ENCODE assay signal across 14 cellular contexts in genomic region chr11:35177370-35177769, GRCh38. TPM values are rescaled to one million over a fixed set of nuclear protein-coding genes. Genes with fewer than 3 reads are reported as not detected.
DNase-seq lines count a peak whose midpoint lies in the region; ATAC-seq and TF ChIP-seq lines count a peak whose summit lies in the region.
"Had no signal": no experiment of that assay in that cellular context is flagged by ENCODE, and none has a peak within 500 bp of the region (broad histone marks: within the 10 kb centered on the region; RNA-seq: fewer than 3 reads in every experiment).

No MANE protein-coding gene starts in this region.

- DNase-seq in CD8-positive, alpha-beta memory T cell, result peak in 3 of 5 donors; percentile 60 to 82 (median 70)
- DNase-seq in Jurkat, Clone E6-1 (ENCODE audit: low read depth, low spot score), result peak; percentile 89
- DNase-seq in natural killer cell treated with Interleukin-12 subunit alpha and Interleukin-12 subunit beta and Interleukin-15 and Interleukin-18, amount 100 ng/mL, for 72 hours (ENCODE audit: low spot score), result no peak
- DNase-seq in A172 (ENCODE audit: low spot score), result no peak
- DNase-seq in vagina (ENCODE audit: extremely low spot score in 2 of 2), result no peak
- DNase-seq: left ventricle myocardium inferior, MG63, NCI-H748 treated with DMSO at 0.1 percent for 48 hours had no signal

- intact Hi-C loops in vagina (cut with DNase I), result no loop called here

- H3K36me3 ChIP-seq in CD8-positive, alpha-beta memory T cell (ENCODE audit: insufficient read depth, low read length), result peaks cover 40% of the 10 kb centered on the region
- peaks cover 0 to 25% of the 10 kb centered on the region in 2 donors for H3K36me3 ChIP-seq in vagina

- H3K27ac Mint-ChIP-seq in CD8-positive, alpha-beta memory T cell, result peak overlapping the region; percentile 80 to 100 (median 94)
- H3K27ac Mint-ChIP-seq in activated T-helper 17 cell treated with anti-CD3 and anti-CD28 coated beads, Interleukin-2, amount 50 U/mL, for 72 hours, result peak overlapping the region; percentile 41
- peak overlapping the region; percentile 32 to 41 for H3K27ac Mint-ChIP-seq in natural killer cell treated with Interleukin-12 subunit alpha and Interleukin-12 subunit beta and Interleukin-15 and Interleukin-18, amount 100 ng/mL, for 72 hours
- H3K27ac Mint-ChIP-seq: dendritic cell treated with granulocyte-macrophage colony-stimulating factor and Interleukin-4, amounts not matched to agents 40 ng/mL and 50 ng/mL, for 4 days had no signal

- POLR2A ChIA-PET in CD8-positive, alpha-beta memory T cell (lab: Charles Lee), result interaction anchor here (0.7 to 4.6 kb wide), 6 partner anchors 11 to 183 kb away, joined by 3 to 43 read pairs (median 8); partner anchors contain the start of gene CD44

- H3K36me3 Mint-ChIP-seq in CD8-positive, alpha-beta memory T cell, result peaks cover 32 to 82% (median 44%) of the 10 kb centered on the region in 3 donors
- peaks cover 98% of the 10 kb centered on the region for H3K36me3 Mint-ChIP-seq in activated T-helper 17 cell treated with anti-CD3 and anti-CD28 coated beads, Interleukin-2, amount 50 U/mL, for 72 hours (ENCODE audit: low read depth)
- H3K36me3 Mint-ChIP-seq in natural killer cell treated with Interleukin-12 subunit alpha and Interleukin-12 subunit beta and Interleukin-15 and Interleukin-18, amount 100 ng/mL, for 72 hours, result peaks cover 50% of the 10 kb centered on the region

- no peaks in the 10 kb centered on the region for H3K9me3 ChIP-seq in CD8-positive, alpha-beta memory T cell (ENCODE audit: low read length)
- no peaks in the 10 kb centered on the region for H3K9me3 ChIP-seq in vagina
- H3K9me3 ChIP-seq: gastroesophageal sphincter, left ventricle myocardium inferior, MG63, tibial nerve had no signal

- TF ChIP-seq POLR2A in vagina (IDR thresholded peaks at IDR 0.05), result no peak

- H3K4me3 ChIP-seq in CD8-positive, alpha-beta memory T cell (ENCODE audit: low read length), result peak overlapping the region; percentile 6
- no peak overlapping the region for H3K4me3 ChIP-seq in Jurkat, Clone E6-1 (ENCODE audit: low read length)
- H3K4me3 ChIP-seq in vagina, result no peak overlapping the region
- H3K4me3 ChIP-seq: gastroesophageal sphincter, left ventricle myocardium inferior, MG63, tibial nerve had no signal

- no peaks in the 10 kb centered on the region for H3K9me3 Mint-ChIP-seq in CD8-positive, alpha-beta memory T cell
- H3K9me3 Mint-ChIP-seq in activated T-helper 17 cell treated with anti-CD3 and anti-CD28 coated beads, Interleukin-2, amount 50 U/mL, for 72 hours, result no peaks in the 10 kb centered on the region
- no peaks in the 10 kb centered on the region for H3K9me3 Mint-ChIP-seq in natural killer cell treated with Interleukin-12 subunit alpha and Interleukin-12 subunit beta and Interleukin-15 and Interleukin-18, amount 100 ng/mL, for 72 hours
- H3K9me3 Mint-ChIP-seq: dendritic cell treated with granulocyte-macrophage colony-stimulating factor and Interleukin-4, amounts not matched to agents 40 ng/mL and 50 ng/mL, for 4 days had no signal

- H3K27me3 Mint-ChIP-seq in CD8-positive, alpha-beta memory T cell, result peaks cover 0 to 2% of the 10 kb centered on the region in 2 donors
- no peaks in the 10 kb centered on the region for H3K27me3 Mint-ChIP-seq in activated T-helper 17 cell treated with anti-CD3 and anti-CD28 coated beads, Interleukin-2, amount 50 U/mL, for 72 hours
- no peaks in the 10 kb centered on the region for H3K27me3 Mint-ChIP-seq in natural killer cell treated with Interleukin-12 subunit alpha and Interleukin-12 subunit beta and Interleukin-15 and Interleukin-18, amount 100 ng/mL, for 72 hours
- H3K27me3 Mint-ChIP-seq: dendritic cell treated with granulocyte-macrophage colony-stimulating factor and Interleukin-4, amounts not matched to agents 40 ng/mL and 50 ng/mL, for 4 days had no signal

- CTCF ChIA-PET in CD8-positive, alpha-beta memory T cell (lab: Charles Lee), result interaction anchor here (0.7 to 13.3 kb wide), 8 partner anchors 9 to 171 kb away, joined by 3 to 111 read pairs (median 5); partner anchors contain the start of gene CD44

- H3K27me3 ChIP-seq in CD8-positive, alpha-beta memory T cell (ENCODE audit: insufficient read depth, low read length, poor library complexity, severe bottlenecking), result no peaks in the 10 kb centered on the region
- H3K27me3 ChIP-seq in vagina, result no peaks in the 10 kb centered on the region
- H3K27me3 ChIP-seq: gastroesophageal sphincter, MG63, tibial nerve had no signal

- peak overlapping the region in 6 of 7 donors; percentile 54 to 87 (median 68) for H3K4me3 Mint-ChIP-seq in CD8-positive, alpha-beta memory T cell
- H3K4me3 Mint-ChIP-seq in activated T-helper 17 cell treated with anti-CD3 and anti-CD28 coated beads, Interleukin-2, amount 50 U/mL, for 72 hours, result peak overlapping the region; percentile 39
- peak overlapping the region; percentile 61 for H3K4me3 Mint-ChIP-seq in natural killer cell treated with Interleukin-12 subunit alpha and Interleukin-12 subunit beta and Interleukin-15 and Interleukin-18, amount 100 ng/mL, for 72 hours
- H3K4me3 Mint-ChIP-seq: dendritic cell treated with granulocyte-macrophage colony-stimulating factor and Interleukin-4, amounts not matched to agents 40 ng/mL and 50 ng/mL, for 4 days had no signal

- TF ChIP-seq CTCF in vagina (IDR thresholded peaks at IDR 0.05), result no peak

- H3K4me1 ChIP-seq in CD8-positive, alpha-beta memory T cell (ENCODE audit: insufficient read depth, low read length), result peaks cover 89% of the 10 kb centered on the region
- H3K4me1 ChIP-seq in vagina, result peaks cover 84% of the 10 kb centered on the region

- H3K27ac ChIP-seq in CD8-positive, alpha-beta memory T cell (ENCODE audit: low read depth, low read length), result no peak overlapping the region
- H3K27ac ChIP-seq in vagina, result no peak overlapping the region
- H3K27ac ChIP-seq: left ventricle myocardium inferior, parathyroid adenoma had no signal

- peaks cover 89 to 93% (median 92%) of the 10 kb centered on the region in 3 donors for H3K4me1 Mint-ChIP-seq in CD8-positive, alpha-beta memory T cell
- H3K4me1 Mint-ChIP-seq in activated T-helper 17 cell treated with anti-CD3 and anti-CD28 coated beads, Interleukin-2, amount 50 U/mL, for 72 hours, result peaks cover 85% of the 10 kb centered on the region
- peaks cover 81 to 88% of the 10 kb centered on the region in 2 donors for H3K4me1 Mint-ChIP-seq in natural killer cell treated with Interleukin-12 subunit alpha and Interleukin-12 subunit beta and Interleukin-15 and Interleukin-18, amount 100 ng/mL, for 72 hours (ENCODE audit: low read depth in 2 of 2)

- ATAC-seq in activated T-helper 17 cell treated with anti-CD3 and anti-CD28 coated beads, Interleukin-2, amount 50 U/mL, for 72 hours (replicated peaks), result peak; percentile 68
- peak; percentile 79 to 80 for ATAC-seq in natural killer cell treated with Interleukin-12 subunit alpha and Interleukin-12 subunit beta and Interleukin-15 and Interleukin-18, amount 100 ng/mL, for 72 hours
- ATAC-seq in HG02885 (IDR thresholded peaks at IDR 0.05; ENCODE audit: poor library complexity, unreplicated experiment), result no peak
- ATAC-seq: gastroesophageal sphincter had no signal

RNA-seq across cellular contexts. Expression of gene CD44, which starts 38.4 kb away (rescaled TPM):
- total RNA-seq in CD8-positive, alpha-beta memory T cell, result 100 to 1,000 TPM; 510 to 534 TPM
- 338 TPM for polyA plus RNA-seq in CD8-positive, alpha-beta memory T cell
- not detected for polyA plus RNA-seq in Jurkat, Clone E6-1 (2012; ENCODE audit: insufficient read depth, insufficient read length)
- total RNA-seq in activated T-helper 17 cell treated with anti-CD3 and anti-CD28 coated beads, Interleukin-2, amount 50 U/mL, for 72 hours, result 100 to 1,000 TPM; 408 to 664 TPM
- 100 to 1,000 TPM; 698 to 736 TPM for total RNA-seq in natural killer cell treated with Interleukin-12 subunit alpha and Interleukin-12 subunit beta and Interleukin-15 and Interleukin-18, amount 100 ng/mL, for 72 hours
- 179 and 324 TPM in 2 replicates for total RNA-seq in A172 (2014; rRNA removed; shearing (Covaris generic))
- total RNA-seq in vagina, result 869 TPM

Comparison
In these comparisons a context has a peak if more than half of its experiments do, and no peak if none do; other contexts are left out.
1. DNase-seq: peak in CD8-positive, alpha-beta memory T cell (3 of 5) and Jurkat, Clone E6-1 (single experiment); none in natural killer cell treated with Interleukin-12 subunit alpha and Interleukin-12 subunit beta and Interleukin-15 and Interleukin-18, amount 100 ng/mL, for 72 hours (single experiment), A172 (single experiment) and vagina (0 of 2).
2. H3K27ac Mint-ChIP-seq: peak in every context shown above with its lines; median percentile 94 in CD8-positive, alpha-beta memory T cell; 41 in activated T-helper 17 cell treated with anti-CD3 and anti-CD28 coated beads, Interleukin-2, amount 50 U/mL, for 72 hours; 36 in natural killer cell treated with Interleukin-12 subunit alpha and Interleukin-12 subunit beta and Interleukin-15 and Interleukin-18, amount 100 ng/mL, for 72 hours.
3. Peak in every context shown above with its lines, with median percentiles within 50 percentile points of each other: H3K4me3 Mint-ChIP-seq.